In genomic region chr2:136065384-136065783, GRCh38 we compare ENCODE assay signal across 10 cellular contexts. TPM values are rescaled to one million over a fixed set of nuclear protein-coding genes. Genes with fewer than 3 reads are reported as not detected.
DNase-seq lines count a peak whose midpoint lies in the region; ATAC-seq and TF ChIP-seq lines count a peak whose summit lies in the region.
"Had no signal": no experiment of that assay in that cellular context is flagged by ENCODE, and none has a peak within 500 bp of the region (broad histone marks: within the 10 kb centered on the region; RNA-seq: fewer than 3 reads in every experiment).

No MANE protein-coding gene starts in this region.

- H3K4me1 ChIP-seq in IMR-90 (ENCODE audit: control insufficient read depth, insufficient read depth, low read length): no peaks in the 10 kb centered on the region
- peaks cover 7% of the 10 kb centered on the region for H3K4me1 ChIP-seq in mesenchymal stem cell (ENCODE audit: control insufficient read depth, insufficient read depth, low read depth, low read length)
- H3K4me1 ChIP-seq: ascending aorta had no signal

- H3K14ac ChIP-seq in IMR-90 (replicated peaks; ENCODE audit: low read depth, low read length) (no peak overlapping the region), mesenchymal stem cell (ENCODE audit: low read length in 2 of 2) (no peak overlapping the region)

- H2AK5ac ChIP-seq in IMR-90 (ENCODE audit: low read depth, low read length) (no peak overlapping the region), mesenchymal stem cell (ENCODE audit: low read length, severe bottlenecking) (no peak overlapping the region)

- no peak for TF ChIP-seq RAD21 in IMR-90 (IDR thresholded peaks at IDR 0.05; ENCODE audit: low read length)

- H2AFZ ChIP-seq in IMR-90 (replicated peaks; ENCODE audit: low read length, poor library complexity) (no peak overlapping the region), mesenchymal stem cell (ENCODE audit: low read depth, low read length) (no peak overlapping the region)

- no peak overlapping the region for H3K4ac ChIP-seq in IMR-90 (ENCODE audit: low read depth, low read length)
- no peak overlapping the region for H3K4ac ChIP-seq in mesenchymal stem cell (ENCODE audit: low read depth in 1 of 2, low read length in 2 of 2)

- H2AK9ac ChIP-seq in IMR-90 (replicated peaks; ENCODE audit: low read depth, low read length, poor library complexity): no peak overlapping the region

- no peak overlapping the region for H4K5ac ChIP-seq in IMR-90 (ENCODE audit: low read depth, low read length)

- TF ChIP-seq POLR2A in IMR-90 (IDR thresholded peaks at IDR 0.05; ENCODE audit: low read depth, low read length): no peak

- CTCF ChIA-PET in IMR-90 (lab: Yijun Ruan, JAX): no interaction called here

- no peaks in the 10 kb centered on the region for H4K20me1 ChIP-seq in IMR-90 (ENCODE audit: insufficient read depth, low read length)

- H3K27me3 ChIP-seq in IMR-90 (ENCODE audit: control insufficient read depth, insufficient read depth, low read length) (peaks cover 6% of the 10 kb centered on the region), mesenchymal stem cell (ENCODE audit: control insufficient read depth in 1 of 2, insufficient read depth in 1 of 2, low read length in 2 of 2) (peaks cover 0 to 12% of the 10 kb centered on the region in 2 experiments)
- H3K27me3 ChIP-seq: ascending aorta had no signal

- no peak overlapping the region for H3K23ac ChIP-seq in IMR-90 (ENCODE audit: low read depth, low read length)
- H3K23ac ChIP-seq in mesenchymal stem cell (ENCODE audit: low read length in 2 of 2): no peak overlapping the region

- no peak overlapping the region for H3K4me3 ChIP-seq in IMR-90 (ENCODE audit: insufficient read depth, low read depth, low read length)
- no peak overlapping the region for H3K4me3 ChIP-seq in mesenchymal stem cell (ENCODE audit: insufficient read depth in 1 of 2, low read depth in 1 of 2, low read length in 2 of 2)
- H3K4me3 ChIP-seq: ascending aorta had no signal

- intact Hi-C loops in IMR-90 (cut with micrococcal nuclease): no loop called here

- H2BK120ac ChIP-seq in IMR-90 (ENCODE audit: low read depth, low read length): no peak overlapping the region
- H2BK120ac ChIP-seq in mesenchymal stem cell (ENCODE audit: low read depth, low read length): no peak overlapping the region

- no TSS peak for BruUV-seq in IMR-90 (replicated peaks; lab: Mats Ljungman, UMichigan)

- H2BK5ac ChIP-seq in IMR-90 (ENCODE audit: low read depth, low read length, poor library complexity, severe bottlenecking) (no peak overlapping the region), mesenchymal stem cell (ENCODE audit: low read depth, low read length, poor library complexity, severe bottlenecking) (no peak overlapping the region)

- no peak overlapping the region for H3K18ac ChIP-seq in IMR-90 (ENCODE audit: low read depth, low read length)
- no peak overlapping the region for H3K18ac ChIP-seq in mesenchymal stem cell (ENCODE audit: low read depth in 1 of 2, low read length in 2 of 2)

- H4K91ac ChIP-seq in IMR-90 (ENCODE audit: insufficient read depth, low read depth, low read length): no peak overlapping the region
- H4K91ac ChIP-seq in mesenchymal stem cell (ENCODE audit: low read length): no peak overlapping the region

- dilution Hi-C loops in IMR-90 (cut with HindIII; ENCODE audit: low sequenced_read_pairs, unreplicated experiment): no loop called here

- no peak overlapping the region for H4K8ac ChIP-seq in IMR-90 (ENCODE audit: low read depth in 2 of 2, low read length in 2 of 2)
- H4K8ac ChIP-seq in mesenchymal stem cell (ENCODE audit: low read length): no peak overlapping the region

- H3K56ac ChIP-seq in IMR-90 (ENCODE audit: extremely low read depth, insufficient read depth, low read length): no peak overlapping the region

- WGBS in IMR-90 (ENCODE audit: extremely low coverage in 2 of 2, insufficient read length in 1 of 2), 2 experiments: no CpG with 5 or more reads among the region's 2 CpGs
- WGBS in mesenchymal stem cell: 33% methylated on average over 2 of the region's 2 CpGs

- H2BK20ac ChIP-seq in IMR-90 (ENCODE audit: low read depth, low read length): no peak overlapping the region

- H3K4me2 ChIP-seq in IMR-90 (ENCODE audit: low read depth, low read length) (no peak overlapping the region), mesenchymal stem cell (ENCODE audit: low read length, poor library complexity, severe bottlenecking) (peak overlapping the region; percentile 40)

- no peak overlapping the region for H3K27ac ChIP-seq in IMR-90 (ENCODE audit: insufficient read depth, low read length)
- peak overlapping the region; percentile 2 for H3K27ac ChIP-seq in mesenchymal stem cell (ENCODE audit: low read length, poor library complexity, severe bottlenecking)
- H3K27ac ChIP-seq: ascending aorta had no signal

- in situ Hi-C loops in IMR-90 (cut with MboI; ENCODE audit: low sequenced_read_pairs): no loop called here

- peak; percentile 15 for ATAC-seq in GM18867 (IDR thresholded peaks at IDR 0.05; ENCODE audit: unreplicated experiment)
- ATAC-seq in GM21528 (IDR thresholded peaks at IDR 0.05; ENCODE audit: low FRiP score, unreplicated experiment): peak; percentile 25
- no peak for ATAC-seq in IMR-90 (ENCODE audit: low read depth)
- ATAC-seq in HG02885 (IDR thresholded peaks at IDR 0.05; ENCODE audit: poor library complexity, unreplicated experiment): no peak

- H2BK15ac ChIP-seq in IMR-90 (ENCODE audit: low read depth, low read length) (no peak overlapping the region), mesenchymal stem cell (ENCODE audit: low read depth, poor library complexity, severe bottlenecking) (no peak overlapping the region)

- H2BK12ac ChIP-seq in mesenchymal stem cell (ENCODE audit: low read length in 2 of 2): no peak overlapping the region

- no peak overlapping the region for H3K9ac ChIP-seq in IMR-90 (ENCODE audit: low read depth, low read length)
- H3K9ac ChIP-seq in mesenchymal stem cell (ENCODE audit: low read length): no peak overlapping the region

- H3K9me3 ChIP-seq in IMR-90 (ENCODE audit: control insufficient read depth, insufficient read depth, low read length): no peaks in the 10 kb centered on the region
- H3K9me3 ChIP-seq in mesenchymal stem cell (ENCODE audit: control insufficient read depth, low read length): no peaks in the 10 kb centered on the region
- H3K9me3 ChIP-seq: ascending aorta had no signal

- TF ChIP-seq CTCF in IMR-90 (conservative IDR thresholded peaks at IDR 0.05; ENCODE audit: low read depth, low read length): no peak

- no peaks in the 10 kb centered on the region for H3K36me3 ChIP-seq in IMR-90 (ENCODE audit: control insufficient read depth, insufficient read depth, low read length)
- H3K36me3 ChIP-seq in mesenchymal stem cell (ENCODE audit: control insufficient read depth in 1 of 2, insufficient read depth in 2 of 2, low read depth in 1 of 2, low read length in 2 of 2): no peaks in the 10 kb centered on the region
- H3K36me3 ChIP-seq: ascending aorta had no signal

- DNase-seq in IMR-90 (peak; percentile 0), mesenchymal stem cell (no peak), NCI-H2107 treated with DMSO at 0.1 percent for 48 hours (lab: John Stamatoyannopoulos, UW; ENCODE audit: unreplicated experiment) (no peak), amniotic stem cell (lab: John Stamatoyannopoulos, UW) (no peak)
- DNase-seq: GDM1, HCEC 1CT had no signal

- no peaks in the 10 kb centered on the region for H3K9me1 ChIP-seq in IMR-90 (ENCODE audit: insufficient read depth, low read length)

- H3K79me1 ChIP-seq in IMR-90 (ENCODE audit: low read depth in 1 of 2, low read length in 2 of 2): no peaks in the 10 kb centered on the region
- H3K79me1 ChIP-seq in mesenchymal stem cell (replicated peaks; ENCODE audit: low read length, poor library complexity, severe bottlenecking): no peaks in the 10 kb centered on the region

- POLR2A ChIA-PET in IMR-90 (lab: Charles Lee; ENCODE audit: unreplicated experiment): no interaction called here

TF ChIP-seq in IMR-90, 13 proteins besides CTCF, POLR2A, EP300 and RAD21:
- TF ChIP-seq MAZ (IDR thresholded peaks at IDR 0.05; ENCODE audit: borderline replicate concordance, low read depth, low read length) (no peak), NFE2L2 (IDR thresholded peaks at IDR 0.05; ENCODE audit: low read depth, low read length) (no peak), FOS (IDR thresholded peaks at IDR 0.05; ENCODE audit: low read depth, low read length) (no peak), RCOR1 (IDR thresholded peaks at IDR 0.05; ENCODE audit: insufficient replicate concordance, low read length) (no peak), BHLHE40 (IDR thresholded peaks at IDR 0.05; ENCODE audit: low read depth, low read length) (no peak), CEBPB (IDR thresholded peaks at IDR 0.05; ENCODE audit: low read depth, low read length) (no peak), MAFK (IDR thresholded peaks at IDR 0.05; ENCODE audit: low read depth, low read length) (no peak)

RNA-seq across cellular contexts. Expression of gene CXCR4, which starts 52.6 kb away (rescaled TPM):
- not detected in 2 replicates for total RNA-seq in IMR-90 (2012; rRNA removed)
- not detected in 2 replicates for polyA plus RNA-seq in IMR-90 (2012; rRNA removed)
- polyA plus RNA-seq in IMR-90 (2012; cell fraction: cytosol; rRNA removed): not detected in 2 replicates
- polyA plus RNA-seq in IMR-90 (2012; cell fraction: nucleus; rRNA removed; ENCODE audit: low replicate concordance): not detected in 2 replicates
- not detected for polyA plus RNA-seq in mesenchymal stem cell (2013, experiment 1 of 2)
- polyA plus RNA-seq in mesenchymal stem cell (2013, experiment 2 of 2): not detected

Comparison
In these comparisons a context has a peak if more than half of its experiments do, and no peak if none do; other contexts are left out.
1. ATAC-seq: peak in GM18867 (single experiment) and GM21528 (single experiment); none in IMR-90 (single experiment) and HG02885 (single experiment).